In genomic region chr19:39970424-39970673, GRCh38 we compare ENCODE assay signal across 8 cellular contexts. TPM values are rescaled to one million over a fixed set of nuclear protein-coding genes. Genes with fewer than 3 reads are reported as not detected.
A peak's percentile ranks its signal among the peaks of the same experiment; 100 is the strongest.
DNase-seq lines count a peak whose midpoint lies in the region; ATAC-seq and TF ChIP-seq lines count a peak whose summit lies in the region.

No MANE protein-coding gene starts in this region.

- no peaks in the 10 kb centered on the region for H3K9me3 Mint-ChIP-seq in mesothelial cell of epicardium

- H3K27me3 ChIP-seq in A673 (replicated peaks; ENCODE audit: insufficient read depth, low read depth, low read length, poor library complexity) (no peaks in the 10 kb centered on the region), aorta (ENCODE audit: control insufficient read depth in 1 of 2, insufficient read depth in 2 of 2, low read length in 1 of 2) (no peaks in the 10 kb centered on the region)

- CTCF ChIA-PET in A673 (lab: Charles Lee) = interaction anchor here (0.6 to 2.2 kb wide), 6 partner anchors 17 to 195 kb away, joined by 3 to 8 read pairs (median 4); no protein-coding TSS in a partner anchor

- POLR2A ChIA-PET in A673 (lab: Charles Lee; ENCODE audit: low non-redundant PET) = interaction anchor here (0.5 to 1.2 kb wide), 3 partner anchors 17 to 315 kb away, joined by 4 to 13 read pairs (median 7); partner anchors contain the start of gene AKT2

- H3K9me3 ChIP-seq in A673 (ENCODE audit: low read depth, low read length, poor library complexity, severe bottlenecking) = no peaks in the 10 kb centered on the region
- no peaks in the 10 kb centered on the region for H3K9me3 ChIP-seq in aorta (ENCODE audit: control insufficient read depth, low read length)

- H3K4me1 ChIP-seq in A673 (ENCODE audit: insufficient read depth, low read length, poor library complexity, severe bottlenecking) (peaks cover 27% of the 10 kb centered on the region), aorta (ENCODE audit: control insufficient read depth in 1 of 2, insufficient read depth in 2 of 2, low read length in 2 of 2) (no peaks in the 10 kb centered on the region)

- peak overlapping the region; percentile 68 for H3K4me3 ChIP-seq in A673 (ENCODE audit: low read depth, low read length, poor library complexity, severe bottlenecking)
- peak overlapping the region; percentile 88 to 91 for H3K4me3 ChIP-seq in cardiac fibroblast (replicated peaks in 1 of 2; ENCODE audit: low read depth in 2 of 2, low read length in 2 of 2)
- H3K4me3 ChIP-seq in aorta (ENCODE audit: low read length in 2 of 2) = peak overlapping the region; percentile 51 to 69

- H3K27ac Mint-ChIP-seq in mesothelial cell of epicardium = peak overlapping the region; percentile 98

- no peak for TF ChIP-seq CTCF in A673 (conservative IDR thresholded peaks at IDR 0.05; ENCODE audit: low read depth, low read length)
- no peak for TF ChIP-seq CTCF in cardiac fibroblast (IDR thresholded peaks at IDR 0.05; ENCODE audit: low read depth, low read length)
- TF ChIP-seq CTCF in mesothelial cell of epicardium (IDR thresholded peaks at IDR 0.05; ENCODE audit: unreplicated experiment) = no peak

- peaks cover 18% of the 10 kb centered on the region for H3K36me3 Mint-ChIP-seq in mesothelial cell of epicardium

- DNase-seq in A673 (ENCODE audit: low spot score) = no peak
- DNase-seq in NCI-H510A treated with DMSO at 0.1 percent for 48 hours (lab: John Stamatoyannopoulos, UW) = peak; percentile 75
- no peak for DNase-seq in cardiac fibroblast (ENCODE audit: low read depth in 2 of 2)
- no peak for DNase-seq in mesothelial cell of epicardium (ENCODE audit: low spot score in 2 of 2, unreplicated experiment in 2 of 2)
- DNase-seq in aorta = no peak
- DNase-seq in pons (ENCODE audit: low spot score) = no peak
- no peak for DNase-seq in OCI-M2 (lab: John Stamatoyannopoulos, UW; ENCODE audit: unreplicated experiment)

- WGBS in aorta, 2 donors = 2% methylated on average over 10 to 11 of the region's 11 CpGs

- intact Hi-C loops in A673 (cut with micrococcal nuclease; ENCODE audit: unreplicated experiment) = loop anchor here (5.0 kb wide), 1 partner anchor 78 kb away; no protein-coding TSS in a partner anchor
- intact Hi-C loops in aorta (cut with DNase I) = loop anchor here (1.0 to 5.0 kb wide), 3 partner anchors 123 to 178 kb away; partner anchors contain the start of gene FBL (in 1 of the 2)

- H3K27ac ChIP-seq in A673 (ENCODE audit: low read depth, low read length, poor library complexity, severe bottlenecking) (peak overlapping the region; percentile 95), aorta (ENCODE audit: low read depth in 1 of 2, low read length in 2 of 2) (peak overlapping the region in 1 of 2 donors; percentile 81)

- peak overlapping the region; percentile 98 for H3K4me3 Mint-ChIP-seq in mesothelial cell of epicardium

- H3K36me3 ChIP-seq in A673 (ENCODE audit: insufficient read depth, low read length, poor library complexity, severe bottlenecking) (peaks cover 33% of the 10 kb centered on the region), aorta (ENCODE audit: control insufficient read depth in 1 of 2, insufficient read depth in 2 of 2, low read length in 1 of 2) (peaks cover 0 to 3% of the 10 kb centered on the region in 2 donors)

- BruUV-seq in A673 (replicated peaks; lab: Mats Ljungman, UMichigan) = TSS peak; percentile 87

- H3K4me1 Mint-ChIP-seq in mesothelial cell of epicardium = peaks cover 28% of the 10 kb centered on the region

- no peaks in the 10 kb centered on the region for H3K27me3 Mint-ChIP-seq in mesothelial cell of epicardium (ENCODE audit: low read depth)

- ATAC-seq in GM19025 (IDR thresholded peaks at IDR 0.05; ENCODE audit: low read depth, unreplicated experiment) (peak; percentile 5), aorta (ENCODE audit: low FRiP score) (no peak)

RNA-seq across cellular contexts. Expression of gene PSMC4, which starts 0.6 kb away (rescaled TPM):
- total RNA-seq in A673 (2021) (268 and 291 TPM in 2 replicates), mesothelial cell of epicardium (81.3 to 85.8 TPM (median 83.2 TPM) in 3 replicates), aorta (10 to 100 TPM; 53.3 to 66.8 TPM)
- polyA plus RNA-seq in aorta = 10 to 100 TPM; 37.7 to 61.0 TPM

RNA-seq across cellular contexts. Expression of gene ZNF546, which starts 26.5 kb away (rescaled TPM):
- 5.5 and 5.6 TPM in 2 replicates for total RNA-seq in A673 (2021)
- total RNA-seq in mesothelial cell of epicardium = 6.8 to 9.8 TPM (median 8.7 TPM) in 3 replicates
- total RNA-seq in aorta = 10 to 100 TPM in 1 of 2 donors, 1 to 10 TPM in 1; 4.3 to 10.6 TPM
- polyA plus RNA-seq in aorta = 1 to 10 TPM in 1 of 2 donors, under 1 TPM in 1; 0.50 to 1.9 TPM

RNA-seq across cellular contexts. Expression of gene FCGBP, which starts 35.9 kb away (rescaled TPM):
- total RNA-seq in A673 (2021) (8.7 and 12.2 TPM in 2 replicates), mesothelial cell of epicardium (1.7 to 2.5 TPM (median 2.3 TPM) in 3 replicates), aorta (100 to 1,000 TPM in 1 of 2 donors, 10 to 100 TPM in 1; 71.2 to 790 TPM)
- polyA plus RNA-seq in aorta = 10 to 100 TPM in 1 of 2 donors, 1 to 10 TPM in 1; 1.4 to 16.5 TPM
